In the genomic region with DNA sequence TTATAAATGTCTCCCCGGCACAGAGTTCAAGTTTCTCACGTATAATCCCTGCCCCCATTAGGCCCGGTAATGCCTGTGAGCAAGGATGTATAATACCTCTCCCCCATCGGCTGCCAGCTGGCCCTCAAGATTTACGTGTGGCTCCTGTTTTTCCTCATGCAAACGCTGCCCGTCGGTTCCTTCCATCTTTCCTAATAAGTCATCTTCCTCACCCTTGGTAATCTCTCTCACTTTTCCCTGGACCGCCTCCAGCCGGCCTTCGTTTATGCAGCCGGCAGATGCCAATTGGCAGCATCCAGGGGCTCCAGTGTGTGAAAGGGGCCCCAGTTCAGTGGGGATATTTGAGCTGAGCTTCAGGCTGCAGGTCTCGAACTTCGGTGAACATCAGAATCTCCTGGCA, we compare ENCODE assay signal across 20 cellular contexts.
DNase-seq lines count a peak whose midpoint lies in the region; ATAC-seq and TF ChIP-seq lines count a peak whose summit lies in the region.
"Had no signal": no experiment of that assay in that cellular context is flagged by ENCODE, and none has a peak within 500 bp of the region (broad histone marks: within the 10 kb centered on the region; RNA-seq: fewer than 3 reads in every experiment).

No MANE protein-coding gene starts in this region.

- H3K4me3 ChIP-seq in cardiac muscle cell = no peak overlapping the region
- H3K4me3 ChIP-seq in sigmoid colon = no peak overlapping the region

- H3K27ac ChIP-seq in cardiac muscle cell (peak overlapping the region; percentile 98), sigmoid colon (peak overlapping the region; percentile 84 to 94 (median 87))

- peaks cover 66% of the 10 kb centered on the region for H3K4me1 ChIP-seq in cardiac muscle cell (ENCODE audit: low read depth)
- peaks cover 0 to 94% (median 82%) of the 10 kb centered on the region in 4 donors for H3K4me1 ChIP-seq in sigmoid colon
- H3K4me1 ChIP-seq: Caco-2 had no signal

- TF ChIP-seq EP300 in sigmoid colon (IDR thresholded peaks at IDR 0.05) = peak; percentile 77 to 94 (median 86)

- TF ChIP-seq CTCF in cardiac muscle cell (IDR thresholded peaks at IDR 0.05; ENCODE audit: low read depth, low read length) = no peak
- no peak for TF ChIP-seq CTCF in sigmoid colon (IDR thresholded peaks at IDR 0.05)

- intact Hi-C loops in Right ventricle myocardium superior (cut with DNase I) (no loop called here), left ventricle myocardium superior (cut with micrococcal nuclease) (no loop called here), sigmoid colon (cut with DNase I) (loop anchor here (2.0 to 10.0 kb wide), 3 partner anchors 22 to 350 kb away; no protein-coding TSS in a partner anchor)

- H3K9me3 ChIP-seq in cardiac muscle cell (ENCODE audit: low read depth) (no peaks in the 10 kb centered on the region), sigmoid colon (no peaks in the 10 kb centered on the region)
- H3K9me3 ChIP-seq: BE2C, Caco-2 had no signal

- no peak for TF ChIP-seq POLR2A in sigmoid colon (IDR thresholded peaks at IDR 0.05)

- H3K27me3 ChIP-seq in cardiac muscle cell = no peaks in the 10 kb centered on the region
- H3K27me3 ChIP-seq in sigmoid colon = no peaks in the 10 kb centered on the region
- H3K27me3 ChIP-seq: BE2C had no signal

- ATAC-seq in Right ventricle myocardium superior (ENCODE audit: poor library complexity) (no peak), left ventricle myocardium superior (no peak), GM18520 (IDR thresholded peaks at IDR 0.05; ENCODE audit: unreplicated experiment) (no peak)

- DNase-seq in cardiac muscle cell (ENCODE audit: low read depth in 1 of 2, low spot score in 1 of 2) (no peak), Right ventricle myocardium superior (no peak), left ventricle myocardium superior (peak; percentile 55), sigmoid colon (peak; percentile 97), GOT3 (lab: John Stamatoyannopoulos, UW) (no peak)
- DNase-seq in activated CD4-positive, alpha-beta T cell treated with anti-CD3 and anti-CD28 coated beads for 1 hour = no peak
- DNase-seq: BE2C; Caco-2; CD4-positive, CD25-positive, alpha-beta regulatory T cell; HCEC 1CT; Kasumi-1; MM.1S; NCI-H1092; NCI-H1436 treated with DMSO at 0.1 percent for 48 hours; NCI-H2029; NCI-H446; NCI-H748 treated with DMSO at 0.1 percent for 48 hours; OCI-M1; SHP77 treated with DMSO at 0.1 percent for 48 hours had no signal

- 86 to 92% methylated on average over 14 of the region's 14 CpGs for WGBS in sigmoid colon, 2 donors

- H3K36me3 ChIP-seq in cardiac muscle cell (no peaks in the 10 kb centered on the region), sigmoid colon (no peaks in the 10 kb centered on the region)
- H3K36me3 ChIP-seq: BE2C had no signal

Comparison
In these comparisons a context has a peak if more than half of its experiments do, and no peak if none do; other contexts are left out.
1. DNase-seq: peak in left ventricle myocardium superior (single experiment) and sigmoid colon (single experiment); none in cardiac muscle cell (0 of 2), Right ventricle myocardium superior (single experiment), GOT3 (single experiment) and activated CD4-positive, alpha-beta T cell treated with anti-CD3 and anti-CD28 coated beads for 1 hour (single experiment).